ENCODE assay signal across 13 cellular contexts in the genomic region with DNA sequence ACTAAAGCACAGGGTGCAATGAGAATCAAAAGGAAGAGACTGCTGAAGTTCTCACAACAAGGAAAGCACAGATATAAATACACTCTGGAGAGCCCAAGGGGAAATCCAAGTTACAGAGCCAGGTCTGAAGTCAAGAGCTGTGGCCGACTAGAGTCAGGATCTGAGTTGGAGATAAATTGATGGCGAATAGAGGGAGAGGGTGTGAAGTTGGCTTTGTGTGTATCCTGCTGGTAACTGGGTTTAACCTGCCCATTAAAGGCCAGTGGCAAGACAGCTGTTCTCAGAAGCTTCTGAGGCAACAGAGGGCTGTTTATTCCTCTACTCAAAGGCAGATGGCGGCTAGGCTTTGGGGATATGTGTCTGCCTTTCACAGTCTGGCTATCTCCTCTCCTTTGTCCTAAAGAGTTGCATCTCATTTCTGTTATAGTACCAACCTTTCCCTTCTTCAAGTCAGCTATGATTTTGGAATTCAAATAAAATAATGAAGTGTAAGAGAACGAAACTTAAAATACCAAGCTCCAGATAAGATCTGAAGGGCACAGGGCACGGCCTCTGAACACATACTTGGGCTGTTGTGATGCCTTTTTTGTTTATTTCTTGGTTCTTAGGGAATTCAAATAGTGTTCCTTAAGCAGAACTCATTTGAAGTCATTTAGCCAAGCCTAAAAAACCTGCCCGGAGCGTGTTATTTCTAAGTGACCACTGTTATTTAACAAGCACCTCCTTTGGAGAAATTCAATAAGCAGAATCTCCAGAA.
A peak's percentile ranks its signal among the peaks of the same experiment; 100 is the strongest.
DNase-seq lines count a peak whose midpoint lies in the region; ATAC-seq and TF ChIP-seq lines count a peak whose summit lies in the region.
"Had no signal": no experiment of that assay in that cellular context is flagged by ENCODE, and none has a peak within 500 bp of the region (broad histone marks: within the 10 kb centered on the region; RNA-seq: fewer than 3 reads in every experiment).

No MANE protein-coding gene starts in this region.

- H4K20me1 ChIP-seq in smooth muscle cell (ENCODE audit: low read depth), result peaks cover 20% of the 10 kb centered on the region

- no peak overlapping the region for H3K9ac ChIP-seq in smooth muscle cell (ENCODE audit: low read depth)

- 67% methylated on average over 7 of the region's 7 CpGs for WGBS in smooth muscle cell (ENCODE audit: low lambda C conversion rate)

- H3K4me3 ChIP-seq in smooth muscle cell, result no peak overlapping the region
- H3K4me3 ChIP-seq: heart left ventricle, thoracic aorta had no signal

- no peak overlapping the region for H2AFZ ChIP-seq in smooth muscle cell (ENCODE audit: low read depth)

- peak overlapping the region; percentile 21 for H3K4me2 ChIP-seq in smooth muscle cell

- H3K4me1 ChIP-seq in smooth muscle cell (ENCODE audit: low read depth), result peaks cover 29% of the 10 kb centered on the region

- ATAC-seq in GM18907 (IDR thresholded peaks at IDR 0.05; ENCODE audit: unreplicated experiment) (no peak), HG02970 (IDR thresholded peaks at IDR 0.05; ENCODE audit: low FRiP score, unreplicated experiment) (no peak)

- no peaks in the 10 kb centered on the region for H3K9me3 ChIP-seq in smooth muscle cell (replicated peaks; ENCODE audit: low read depth)
- H3K9me3 ChIP-seq: heart left ventricle, thoracic aorta had no signal

- DNase-seq in NCI-H2171 treated with DMSO at 0.1 percent for 48 hours (lab: John Stamatoyannopoulos, UW), result peak; percentile 27
- no peak for DNase-seq in NCI-H2171 (lab: John Stamatoyannopoulos, UW)
- peak; percentile 85 for DNase-seq in NCI-H69 (lab: John Stamatoyannopoulos, UW)
- DNase-seq in hippocampal formation (lab: John Stamatoyannopoulos, UW), result peak; percentile 24 to 64
- no peak for DNase-seq in smooth muscle cell (lab: John Stamatoyannopoulos, UW; ENCODE audit: unreplicated experiment)
- DNase-seq in NCI-H1694 treated with DMSO at 0.1 percent for 48 hours (lab: John Stamatoyannopoulos, UW), result no peak
- DNase-seq: Calu3; effector CD8-positive, alpha-beta T cell; heart left ventricle; NCI-H1417 treated with DMSO at 0.1 percent for 48 hours had no signal

- peaks cover 54% of the 10 kb centered on the region for H3K79me2 ChIP-seq in smooth muscle cell (ENCODE audit: low read depth)

- H3K36me3 ChIP-seq in smooth muscle cell (ENCODE audit: low read depth), result no peaks in the 10 kb centered on the region
- H3K36me3 ChIP-seq: heart left ventricle, thoracic aorta had no signal

- H3K27ac ChIP-seq in smooth muscle cell (ENCODE audit: low read depth), result peak overlapping the region; percentile 26
- H3K27ac ChIP-seq: heart left ventricle had no signal

- TF ChIP-seq CTCF in smooth muscle cell (IDR thresholded peaks at IDR 0.05; ENCODE audit: borderline replicate concordance, insufficient read depth, poor library complexity, severe bottlenecking), result no peak

- H3F3A ChIP-seq in smooth muscle cell (ENCODE audit: low read depth), result no peaks in the 10 kb centered on the region

- H3K27me3 ChIP-seq in smooth muscle cell (ENCODE audit: low read depth), result no peaks in the 10 kb centered on the region
- H3K27me3 ChIP-seq: heart left ventricle had no signal

Comparison
In these comparisons a context has a peak if more than half of its experiments do, and no peak if none do; other contexts are left out.
1. DNase-seq: peak in NCI-H2171 treated with DMSO at 0.1 percent for 48 hours (single experiment), NCI-H69 (single experiment) and hippocampal formation (2 of 2); none in NCI-H2171 (single experiment), smooth muscle cell (single experiment) and NCI-H1694 treated with DMSO at 0.1 percent for 48 hours (single experiment).